ENCODE assay signal across 20 cellular contexts in genomic region chr17:70654706-70655105, GRCh38.
A peak's percentile ranks its signal among the peaks of the same experiment; 100 is the strongest.
DNase-seq lines count a peak whose midpoint lies in the region; ATAC-seq, FAIRE-seq and TF ChIP-seq lines count a peak whose summit lies in the region.
"Had no signal": no experiment of that assay in that cellular context is flagged by ENCODE, and none has a peak within 500 bp of the region (broad histone marks: within the 10 kb centered on the region; RNA-seq: fewer than 3 reads in every experiment).

No MANE protein-coding gene starts in this region.

- TF ChIP-seq POLR2A in right lobe of liver (IDR thresholded peaks at IDR 0.05), result no peak

- H3K4me1 ChIP-seq in right lobe of liver, result no peaks in the 10 kb centered on the region
- H3K4me1 ChIP-seq: breast epithelium, HAP-1, vagina had no signal

- H3K27ac ChIP-seq in angular gyrus (ENCODE audit: low read depth, low read length) (peak overlapping the region; percentile 84), brain microvascular endothelial cell (no peak overlapping the region), right lobe of liver (no peak overlapping the region)
- H3K27ac ChIP-seq: breast epithelium, thoracic aorta, vagina had no signal

- H3K27me3 ChIP-seq in brain microvascular endothelial cell (replicated peaks) (no peaks in the 10 kb centered on the region), right lobe of liver (no peaks in the 10 kb centered on the region)
- H3K27me3 ChIP-seq: breast epithelium, vagina had no signal

- DNase-seq in NCI-H1694 treated with DMSO at 0.1 percent for 48 hours (lab: John Stamatoyannopoulos, UW), result peak; percentile 64
- peak; percentile 58 for DNase-seq in medulla oblongata (ENCODE audit: extremely low spot score)
- peak; percentile 87 for DNase-seq in superior temporal gyrus (ENCODE audit: extremely low spot score)
- no peak for DNase-seq in brain microvascular endothelial cell
- no peak for DNase-seq in right lobe of liver
- no peak for DNase-seq in GM19239 (ENCODE audit: insufficient read length, low spot score)
- DNase-seq: activated B cell treated with CpG ODN at 0.5 μM for 24 hours; activated CD4-positive, alpha-beta memory T cell treated with anti-CD3 and anti-CD28 coated beads, Interleukin-2, amount 10 ng/mL, durations not matched to agents 7 days and 5 days; activated gamma-delta T cell; CD4-positive, alpha-beta T cell; cortex of kidney; NCI-H510A treated with DMSO at 0.1 percent for 48 hours had no signal

- TF ChIP-seq CTCF in brain microvascular endothelial cell (IDR thresholded peaks at IDR 0.05; ENCODE audit: low read depth, low read length, missing control alignments), result no peak
- TF ChIP-seq CTCF in right lobe of liver (IDR thresholded peaks at IDR 0.05), result no peak

- 53% methylated on average over 3 of the region's 3 CpGs for WGBS in right lobe of liver (ENCODE audit: insufficient coverage, low coverage, low lambda C conversion rate, missing lambda C conversion rate)

- H3K9me3 ChIP-seq in right lobe of liver, result no peaks in the 10 kb centered on the region
- H3K9me3 ChIP-seq: breast epithelium, HAP-1, thoracic aorta, vagina had no signal

- H3K4me3 ChIP-seq in brain microvascular endothelial cell (ENCODE audit: low read depth, low read length) (no peak overlapping the region), right lobe of liver (no peak overlapping the region)
- H3K4me3 ChIP-seq: breast epithelium, HAP-1, K562, thoracic aorta, vagina had no signal

- no peak for FAIRE-seq in GM19239 (lab: Jason Lieb, UNC)
- FAIRE-seq: G401.6, K562 had no signal

- ATAC-seq in right lobe of liver, result no peak
- ATAC-seq: K562; natural killer cell treated with Interleukin-12 subunit alpha and Interleukin-12 subunit beta and Interleukin-15 and Interleukin-18, amount 100 ng/mL, for 72 hours had no signal

- intact Hi-C loops in right lobe of liver (cut with DNase I), result no loop called here

- H3K36me3 ChIP-seq in brain microvascular endothelial cell (replicated peaks) (no peaks in the 10 kb centered on the region), right lobe of liver (no peaks in the 10 kb centered on the region)
- H3K36me3 ChIP-seq: breast epithelium, HAP-1, thoracic aorta, vagina had no signal

- in situ Hi-C loops in brain microvascular endothelial cell (cut with HindIII; ENCODE audit: low pct_ligation_motif_present, low sequenced_read_pairs), result no loop called here

Comparison
In these comparisons a context has a peak if more than half of its experiments do, and no peak if none do; other contexts are left out.
1. DNase-seq: peak in NCI-H1694 treated with DMSO at 0.1 percent for 48 hours (single experiment), medulla oblongata (single experiment) and superior temporal gyrus (single experiment); none in brain microvascular endothelial cell (single experiment), right lobe of liver (0 of 3) and GM19239 (single experiment).